ENCODE assay signal across 8 cellular contexts in the genomic region with DNA sequence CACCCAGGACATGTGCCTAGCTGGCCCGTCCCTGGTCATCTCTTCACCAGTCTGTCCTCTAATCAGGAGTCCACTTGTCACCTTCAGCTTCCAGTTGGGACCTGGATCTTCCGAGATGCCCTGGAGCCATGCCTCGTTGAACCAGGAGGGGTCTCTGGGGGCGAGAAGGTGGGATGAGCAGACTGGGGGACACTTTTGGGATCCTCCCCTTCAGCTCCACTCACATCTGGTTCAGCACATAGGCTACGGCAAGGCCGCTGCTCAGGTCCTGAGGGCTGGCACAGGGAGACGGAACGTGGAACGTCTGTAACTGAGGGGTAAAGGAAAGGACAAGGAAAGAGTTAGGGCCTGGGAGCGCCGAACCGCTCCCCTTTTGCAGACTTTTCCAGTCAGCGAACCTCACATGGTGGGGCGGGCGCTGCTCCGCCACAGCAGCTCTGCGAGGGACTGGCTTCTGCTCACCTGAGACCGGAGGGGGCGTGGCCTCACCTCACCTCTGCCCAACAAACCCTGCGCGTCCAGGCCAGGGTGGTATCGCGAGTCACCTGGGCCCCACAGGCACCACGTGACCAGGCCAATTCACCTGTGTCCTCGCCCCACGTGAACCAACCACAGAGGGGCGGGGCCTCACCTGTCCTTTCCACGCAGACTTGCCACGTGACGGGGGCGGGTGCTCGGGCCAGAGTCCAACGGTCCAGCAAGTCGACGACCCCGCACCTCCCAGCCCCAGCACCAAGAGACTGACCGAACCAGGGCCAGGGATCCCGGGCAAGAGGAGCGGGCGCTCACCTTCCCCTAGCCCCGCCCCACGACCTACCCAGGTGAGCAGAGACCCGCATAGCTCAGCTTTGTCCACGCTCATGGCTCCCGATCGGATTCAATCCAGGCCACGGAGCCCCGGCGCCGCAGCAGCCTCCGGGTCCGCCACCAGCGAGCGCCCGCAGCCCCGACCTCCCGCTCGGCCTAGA. TPM values are rescaled to one million over a fixed set of nuclear protein-coding genes. Genes with fewer than 3 reads are reported as not detected.
A peak's percentile ranks its signal among the peaks of the same experiment; 100 is the strongest.
DNase-seq lines count a peak whose midpoint lies in the region; ATAC-seq and TF ChIP-seq lines count a peak whose summit lies in the region.

A gene with protein sequence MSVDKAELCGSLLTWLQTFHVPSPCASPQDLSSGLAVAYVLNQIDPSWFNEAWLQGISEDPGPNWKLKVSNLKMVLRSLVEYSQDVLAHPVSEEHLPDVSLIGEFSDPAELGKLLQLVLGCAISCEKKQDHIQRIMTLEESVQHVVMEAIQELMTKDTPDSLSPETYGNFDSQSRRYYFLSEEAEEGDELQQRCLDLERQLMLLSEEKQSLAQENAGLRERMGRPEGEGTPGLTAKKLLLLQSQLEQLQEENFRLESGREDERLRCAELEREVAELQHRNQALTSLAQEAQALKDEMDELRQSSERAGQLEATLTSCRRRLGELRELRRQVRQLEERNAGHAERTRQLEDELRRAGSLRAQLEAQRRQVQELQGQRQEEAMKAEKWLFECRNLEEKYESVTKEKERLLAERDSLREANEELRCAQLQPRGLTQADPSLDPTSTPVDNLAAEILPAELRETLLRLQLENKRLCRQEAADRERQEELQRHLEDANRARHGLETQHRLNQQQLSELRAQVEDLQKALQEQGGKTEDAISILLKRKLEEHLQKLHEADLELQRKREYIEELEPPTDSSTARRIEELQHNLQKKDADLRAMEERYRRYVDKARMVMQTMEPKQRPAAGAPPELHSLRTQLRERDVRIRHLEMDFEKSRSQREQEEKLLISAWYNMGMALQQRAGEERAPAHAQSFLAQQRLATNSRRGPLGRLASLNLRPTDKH (minus strand): TSS at position 965 of the 968 bp plus-strand sequence. CDS start 103 bp downstream, at position 862.

- no peak for ATAC-seq in HG03439 (IDR thresholded peaks at IDR 0.05; ENCODE audit: unreplicated experiment)

- peak within 1 kb of the TSS; percentile 55 for H3K27ac Mint-ChIP-seq in activated T-helper 1 cell treated with anti-CD3 and anti-CD28 coated beads, Interleukin-12 subunit alpha, Interleukin-12 subunit beta, Interleukin-2, Interleukin-4 antibody, amounts not matched to agents 30 ng/mL and 10 ng/mL and 1 ng/mL, durations not matched to agents 14 hours and 24 hours and 36 hours
- H3K27ac Mint-ChIP-seq in glutamatergic neuron (ENCODE audit: unreplicated experiment) (peak within 1 kb of the TSS; percentile 28), osteocyte (ENCODE audit: unreplicated experiment) (peak within 1 kb of the TSS; percentile 38)

- no peaks in the 10 kb centered on the region for H3K9me3 Mint-ChIP-seq in activated T-helper 1 cell treated with anti-CD3 and anti-CD28 coated beads, Interleukin-12 subunit alpha, Interleukin-12 subunit beta, Interleukin-2, Interleukin-4 antibody, amounts not matched to agents 30 ng/mL and 10 ng/mL and 1 ng/mL, durations not matched to agents 14 hours and 24 hours and 36 hours
- H3K9me3 Mint-ChIP-seq in glutamatergic neuron (ENCODE audit: unreplicated experiment) = peaks cover 12% of the 10 kb centered on the region
- no peaks in the 10 kb centered on the region for H3K9me3 Mint-ChIP-seq in osteocyte (ENCODE audit: unreplicated experiment)

- H3K4me3 Mint-ChIP-seq in activated T-helper 1 cell treated with anti-CD3 and anti-CD28 coated beads, Interleukin-12 subunit alpha, Interleukin-12 subunit beta, Interleukin-2, Interleukin-4 antibody, amounts not matched to agents 30 ng/mL and 10 ng/mL and 1 ng/mL, durations not matched to agents 14 hours and 24 hours and 36 hours = peak within 1 kb of the TSS; percentile 78
- H3K4me3 Mint-ChIP-seq in glutamatergic neuron (ENCODE audit: unreplicated experiment) (peak within 1 kb of the TSS; percentile 82), osteocyte (ENCODE audit: unreplicated experiment) (peak within 1 kb of the TSS; percentile 71)

- peaks cover 31% of the 10 kb centered on the region for H3K4me1 Mint-ChIP-seq in activated T-helper 1 cell treated with anti-CD3 and anti-CD28 coated beads, Interleukin-12 subunit alpha, Interleukin-12 subunit beta, Interleukin-2, Interleukin-4 antibody, amounts not matched to agents 30 ng/mL and 10 ng/mL and 1 ng/mL, durations not matched to agents 14 hours and 24 hours and 36 hours (ENCODE audit: low read depth)
- H3K4me1 Mint-ChIP-seq in glutamatergic neuron (ENCODE audit: low read depth, unreplicated experiment) (peaks cover 12% of the 10 kb centered on the region), osteocyte (ENCODE audit: unreplicated experiment) (peaks cover 30% of the 10 kb centered on the region)

- H3K27me3 Mint-ChIP-seq in activated T-helper 1 cell treated with anti-CD3 and anti-CD28 coated beads, Interleukin-12 subunit alpha, Interleukin-12 subunit beta, Interleukin-2, Interleukin-4 antibody, amounts not matched to agents 30 ng/mL and 10 ng/mL and 1 ng/mL, durations not matched to agents 14 hours and 24 hours and 36 hours (ENCODE audit: insufficient read depth) = no peaks in the 10 kb centered on the region
- H3K27me3 Mint-ChIP-seq in glutamatergic neuron (ENCODE audit: unreplicated experiment) (peaks cover 2% of the 10 kb centered on the region), osteocyte (ENCODE audit: unreplicated experiment) (no peaks in the 10 kb centered on the region)

- intact Hi-C loops in activated T-helper 1 cell treated with anti-CD3 and anti-CD28 coated beads, Interleukin-12 subunit alpha, Interleukin-12 subunit beta, Interleukin-2, Interleukin-4 antibody, amounts not matched to agents 30 ng/mL and 10 ng/mL and 1 ng/mL, durations not matched to agents 14 hours and 24 hours and 36 hours (cut with micrococcal nuclease) = loop anchor here (1.0 to 5.0 kb wide), 2 partner anchors 9 to 53 kb away; a partner anchor contains a TSS

- peaks cover 2% of the 10 kb centered on the region for H3K36me3 Mint-ChIP-seq in activated T-helper 1 cell treated with anti-CD3 and anti-CD28 coated beads, Interleukin-12 subunit alpha, Interleukin-12 subunit beta, Interleukin-2, Interleukin-4 antibody, amounts not matched to agents 30 ng/mL and 10 ng/mL and 1 ng/mL, durations not matched to agents 14 hours and 24 hours and 36 hours (ENCODE audit: low read depth)
- H3K36me3 Mint-ChIP-seq in glutamatergic neuron (ENCODE audit: unreplicated experiment) = no peaks in the 10 kb centered on the region
- no peaks in the 10 kb centered on the region for H3K36me3 Mint-ChIP-seq in osteocyte (ENCODE audit: unreplicated experiment)

- peak; percentile 53 to 86 for DNase-seq in NCI-H187 (lab: John Stamatoyannopoulos, UW)
- DNase-seq in NCI-H187 treated with DMSO at 0.1 percent for 48 hours (lab: John Stamatoyannopoulos, UW) = no peak
- peak; percentile 70 for DNase-seq in NCI-H128 (lab: John Stamatoyannopoulos, UW; ENCODE audit: unreplicated experiment)
- DNase-seq in activated T-helper 1 cell treated with anti-CD3 and anti-CD28 coated beads, Interleukin-12 subunit alpha, Interleukin-12 subunit beta, Interleukin-2, Interleukin-4 antibody, amounts not matched to agents 30 ng/mL and 10 ng/mL and 1 ng/mL, durations not matched to agents 14 hours and 24 hours and 36 hours (ENCODE audit: low spot score) = peak; percentile 18
- no peak for DNase-seq in glutamatergic neuron
- DNase-seq in osteocyte (ENCODE audit: extremely low spot score, unreplicated experiment) = no peak
- no peak for DNase-seq in putamen (ENCODE audit: low spot score)

- TF ChIP-seq CTCF in glutamatergic neuron (IDR thresholded peaks at IDR 0.05; ENCODE audit: partially characterized antibody, unreplicated experiment) (no peak), osteocyte (IDR thresholded peaks at IDR 0.05) (no peak)

RNA-seq across cellular contexts. Expression of the gene that starts here (rescaled TPM):
- 13.3 and 15.7 TPM in 2 replicates for total RNA-seq in activated T-helper 1 cell treated with anti-CD3 and anti-CD28 coated beads, Interleukin-12 subunit alpha, Interleukin-12 subunit beta, Interleukin-2, Interleukin-4 antibody, amounts not matched to agents 30 ng/mL and 10 ng/mL and 1 ng/mL, durations not matched to agents 14 hours and 24 hours and 36 hours
- total RNA-seq in glutamatergic neuron (ENCODE audit: unreplicated experiment) (40.1 TPM), osteocyte (24.6 and 26.8 TPM in 2 replicates)

Comparison
In these comparisons a context has a peak if more than half of its experiments do, and no peak if none do; other contexts are left out.
1. DNase-seq: peak in NCI-H187 (2 of 2), NCI-H128 (single experiment) and activated T-helper 1 cell treated with anti-CD3 and anti-CD28 coated beads, Interleukin-12 subunit alpha, Interleukin-12 subunit beta, Interleukin-2, Interleukin-4 antibody, amounts not matched to agents 30 ng/mL and 10 ng/mL and 1 ng/mL, durations not matched to agents 14 hours and 24 hours and 36 hours (single experiment); none in NCI-H187 treated with DMSO at 0.1 percent for 48 hours (single experiment), glutamatergic neuron (single experiment), osteocyte (single experiment) and putamen (single experiment).
2. Peak in every context shown above with its lines, with median percentiles within 50 percentile points of each other: H3K27ac Mint-ChIP-seq and H3K4me3 Mint-ChIP-seq.